8 cellular contexts compared by ENCODE assay signal in the genomic region with DNA sequence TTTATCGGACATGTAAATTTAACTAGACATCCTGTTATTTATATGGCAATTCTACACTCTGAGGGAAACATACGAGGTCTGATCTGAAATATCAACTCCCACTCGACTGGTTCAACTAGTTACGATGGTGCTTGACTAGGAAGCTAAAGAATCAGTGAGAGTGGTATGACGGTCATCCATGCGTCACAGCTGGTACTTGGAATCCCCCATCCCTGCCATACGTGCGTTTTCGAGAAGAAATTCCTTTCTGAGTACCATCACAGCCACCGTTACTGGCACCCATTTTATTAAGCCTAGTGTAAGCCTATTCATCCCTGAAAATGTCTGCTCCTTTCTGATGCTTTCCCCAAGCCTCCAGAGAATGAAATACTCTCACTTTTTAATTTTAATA.
DNase-seq lines count a peak whose midpoint lies in the region; ATAC-seq and FAIRE-seq lines count a peak whose summit lies in the region.

No MANE protein-coding gene starts in this region.

- DNase-seq in stimulated activated CD4-positive, alpha-beta T cell treated with anti-CD3 and anti-CD28 coated beads, Interleukin-15, amount 100 ng/mL, for 24 hours: peak; percentile 39
- no peak for DNase-seq in stimulated activated CD4-positive, alpha-beta T cell treated with anti-CD3 and anti-CD28 coated beads, Interleukin-12 subunit alpha, Interleukin-12 subunit beta, amount 100 ng/mL, for 4 hours
- DNase-seq in RCC 7860 (ENCODE audit: low spot score) (peak; percentile 17), iPS-NIHi11 (ENCODE audit: low spot score) (peak; percentile 14)
- peak; percentile 19 for DNase-seq in stimulated activated CD4-positive, alpha-beta T cell treated with anti-CD3 and anti-CD28 coated beads, Interleukin-4, amount 100 ng/mL, for 1 hour

- ATAC-seq in HG03135 (IDR thresholded peaks at IDR 0.05; ENCODE audit: unreplicated experiment) (no peak), HG02852 (IDR thresholded peaks at IDR 0.05; ENCODE audit: unreplicated experiment) (no peak)

- no peak for FAIRE-seq in RCC 7860 (lab: Jason Lieb, UNC)

- peak overlapping the region; percentile 55 for H3K27ac ChIP-seq in angular gyrus (ENCODE audit: low read depth, low read length)
